ENCODE assay signal across 15 cellular contexts in the genomic region with DNA sequence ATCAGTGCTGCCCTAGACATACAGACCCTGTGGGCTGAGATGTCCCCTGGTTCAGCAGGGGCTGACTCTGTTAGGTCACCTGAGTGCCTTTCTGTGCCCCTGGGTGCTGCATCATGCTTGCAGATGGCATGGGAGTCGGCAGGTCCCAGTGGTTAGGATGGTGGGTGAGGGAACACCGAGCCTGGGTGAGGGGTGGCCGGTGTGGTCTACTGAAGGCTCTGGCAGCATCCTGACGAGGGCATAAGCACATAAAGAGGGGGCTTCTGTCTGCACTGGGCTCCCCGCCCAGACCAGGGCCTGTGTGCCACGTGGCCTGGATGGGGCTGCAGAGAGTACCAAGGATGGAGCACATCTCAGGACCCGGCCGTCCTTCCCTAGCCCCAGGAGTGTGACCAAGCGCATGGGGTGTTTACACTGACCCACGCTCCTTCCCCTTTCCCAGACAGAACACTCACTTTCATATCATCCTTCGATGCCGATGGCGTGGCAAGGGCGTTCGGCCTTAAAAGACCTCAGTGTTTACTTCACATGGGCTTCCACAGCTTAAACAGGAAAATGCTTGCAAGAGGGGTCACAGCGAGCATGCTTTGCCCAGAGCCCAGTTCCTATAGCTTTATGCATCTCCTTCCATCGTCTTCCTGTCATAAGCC.
DNase-seq lines count a peak whose midpoint lies in the region; ATAC-seq, FAIRE-seq and TF ChIP-seq lines count a peak whose summit lies in the region.
"Had no signal": no experiment of that assay in that cellular context is flagged by ENCODE, and none has a peak within 500 bp of the region (broad histone marks: within the 10 kb centered on the region; RNA-seq: fewer than 3 reads in every experiment).

No MANE protein-coding gene starts in this region.

- POLR2A ChIA-PET in H1 (lab: Charles Lee; ENCODE audit: partially characterized antibody) = interaction anchor here (0.7 kb wide), 1 partner anchor 10 kb away, joined by 3 read pairs; no protein-coding TSS in a partner anchor

- ATAC-seq in left cardiac atrium (no peak), aorta (ENCODE audit: low FRiP score) (no peak), HG02759 (IDR thresholded peaks at IDR 0.05; ENCODE audit: unreplicated experiment) (no peak)

- no peak overlapping the region for H4K8ac ChIP-seq in H1 (ENCODE audit: extremely low read depth, insufficient read depth, low read length)

- 0 out of 2 replicates have a peak overlapping the region, but pooled peaks have one; percentile 65 for H2AK5ac ChIP-seq in H1 (ENCODE audit: low read depth, low read length)

- peak overlapping the region; percentile 17; the same call in 1 of the 2 replicates for H2BK12ac ChIP-seq in H1 (ENCODE audit: low read depth, low read length)

- peaks cover 9% of the 10 kb centered on the region for H3K36me3 Mint-ChIP-seq in neural progenitor cell

- peaks cover 81% of the 10 kb centered on the region for H3K4me1 Mint-ChIP-seq in neural progenitor cell

- intact Hi-C loops in left cardiac atrium (cut with DNase I) (no loop called here), aorta (cut with DNase I) (loop anchor here in 1 of 2 donors (5.0 kb wide), 1 partner anchor 38 kb away; no protein-coding TSS in a partner anchor)

- no peaks in the 10 kb centered on the region for H3K36me3 ChIP-seq in right atrium auricular region
- no peaks in the 10 kb centered on the region for H3K36me3 ChIP-seq in H1 (ENCODE audit: control insufficient read depth in 2 of 4, insufficient read depth in 4 of 4, low read length in 3 of 4)
- H3K36me3 ChIP-seq in neural progenitor cell = no peaks in the 10 kb centered on the region
- no peaks in the 10 kb centered on the region for H3K36me3 ChIP-seq in aorta (ENCODE audit: control insufficient read depth in 1 of 2, insufficient read depth in 2 of 2, low read length in 1 of 2)

- H2BK120ac ChIP-seq in H1 (replicated peaks; ENCODE audit: low read depth, low read length) = no peak overlapping the region

- CTCF ChIA-PET in H1 (lab: Charles Lee; ENCODE audit: partially characterized antibody) = interaction anchor here (0.6 to 2.8 kb wide), 5 partner anchors 10 to 283 kb away, joined by 3 to 7 read pairs (median 3); no protein-coding TSS in a partner anchor

- no peak overlapping the region for H3K4me2 ChIP-seq in H1 (ENCODE audit: insufficient read depth in 1 of 2, low read depth in 2 of 2, low read length in 2 of 2)
- H3K4me2 ChIP-seq in neural progenitor cell = no peak overlapping the region

- H4K5ac ChIP-seq in H1 (ENCODE audit: insufficient read length, low read depth, low read length) = no peak overlapping the region

- H3K27ac Mint-ChIP-seq in neural progenitor cell = peak overlapping the region; percentile 85

- no peak overlapping the region for H3K14ac ChIP-seq in H1 (ENCODE audit: insufficient read length)

- H3K9ac ChIP-seq in H1 (replicated peaks in 1 of 4; ENCODE audit: extremely low read depth in 1 of 4, low read depth in 3 of 4, low read length in 3 of 4) = no peak overlapping the region
- H3K9ac ChIP-seq in neural progenitor cell = no peak overlapping the region

- WGBS in H1 (ENCODE audit: extremely low coverage in 1 of 2, insufficient coverage in 1 of 2, insufficient read length in 1 of 2, insufficient replicate concordance in 2 of 2, low coverage in 1 of 2, low lambda C conversion rate in 2 of 2, missing lambda C conversion rate in 1 of 2), 2 experiments = 92% methylated on average over 17 of the region's 17 CpGs; no CpG with 5 or more reads in 1 of the 2 experiments
- WGBS in aorta, 2 donors = 91 to 96% methylated on average over 17 of the region's 17 CpGs

- H3K18ac ChIP-seq in H1 (ENCODE audit: extremely low read depth, low read length) = no peak overlapping the region

- H4K91ac ChIP-seq in H1 (replicated peaks; ENCODE audit: insufficient read length, low read length) = no peak overlapping the region

- no peaks in the 10 kb centered on the region for H3K9me3 Mint-ChIP-seq in neural progenitor cell
- H3K9me3 Mint-ChIP-seq: central memory CD8-positive, alpha-beta T cell; naive thymus-derived CD8-positive, alpha-beta T cell had no signal

- H3K23ac ChIP-seq in H1 (ENCODE audit: insufficient read length) = no peak overlapping the region

- H3K79me2 ChIP-seq in H1 (ENCODE audit: control insufficient read depth in 1 of 2, insufficient read depth in 2 of 2, low read length in 2 of 2) (no peaks in the 10 kb centered on the region), neural progenitor cell (ENCODE audit: low read depth) (no peaks in the 10 kb centered on the region)

- no peaks in the 10 kb centered on the region; the same call in 1 of the 2 replicates for H3K79me1 ChIP-seq in H1 (ENCODE audit: low read depth, low read length)

- H3K23me2 ChIP-seq in H1 (ENCODE audit: low read depth, low read length) = 0 out of 2 replicates have a peak, but pooled peaks cover 1% of the 10 kb centered on the region

- TF ChIP-seq EP300 in H1 (IDR thresholded peaks at IDR 0.05; ENCODE audit: borderline replicate concordance in 1 of 2, low read depth in 2 of 2, low read length in 2 of 2) = no peak

- no peak overlapping the region for H3K4me3 ChIP-seq in right atrium auricular region
- H3K4me3 ChIP-seq in H1 (ENCODE audit: extremely low read depth in 1 of 4, insufficient read depth in 2 of 4, low read depth in 3 of 4, low read length in 4 of 4) = no peak overlapping the region
- H3K4me3 ChIP-seq in neural progenitor cell = no peak overlapping the region
- no peak overlapping the region for H3K4me3 ChIP-seq in aorta (ENCODE audit: low read length in 2 of 2)
- H3K4me3 ChIP-seq: GM12878 had no signal

- H3K27me3 ChIP-seq in right atrium auricular region (no peaks in the 10 kb centered on the region), H1 (replicated peaks in 1 of 4; ENCODE audit: control insufficient read depth in 3 of 4, extremely low read depth in 1 of 4, insufficient read depth in 3 of 4, low read length in 3 of 4) (no peaks in the 10 kb centered on the region), neural progenitor cell (no peaks in the 10 kb centered on the region), aorta (ENCODE audit: control insufficient read depth in 1 of 2, insufficient read depth in 2 of 2, low read length in 1 of 2) (no peaks in the 10 kb centered on the region)

- peaks cover 21% of the 10 kb centered on the region for H3F3A ChIP-seq in neural progenitor cell (ENCODE audit: low read depth)

- no peak overlapping the region for H2BK5ac ChIP-seq in H1 (ENCODE audit: low read depth, low read length)

- H3K27me3 Mint-ChIP-seq in neural progenitor cell (ENCODE audit: insufficient read depth, low read depth) = peaks cover 17% of the 10 kb centered on the region
- H3K27me3 Mint-ChIP-seq: central memory CD8-positive, alpha-beta T cell; naive thymus-derived CD8-positive, alpha-beta T cell had no signal

- H3K9me3 ChIP-seq in right atrium auricular region = no peaks in the 10 kb centered on the region
- no peaks in the 10 kb centered on the region for H3K9me3 ChIP-seq in H1 (ENCODE audit: insufficient read depth in 2 of 2, low read depth in 1 of 2, low read length in 1 of 2)
- no peaks in the 10 kb centered on the region for H3K9me3 ChIP-seq in neural progenitor cell (ENCODE audit: low read depth)
- H3K9me3 ChIP-seq in aorta (ENCODE audit: control insufficient read depth, low read length) = no peaks in the 10 kb centered on the region

- H4K20me1 ChIP-seq in H1 (replicated peaks in 1 of 2; ENCODE audit: control insufficient read depth in 1 of 2, insufficient read depth in 2 of 2, low read length in 2 of 2) (no peaks in the 10 kb centered on the region), neural progenitor cell (ENCODE audit: low read depth) (no peaks in the 10 kb centered on the region)

- H3K27ac ChIP-seq in right atrium auricular region (peak overlapping the region; percentile 65 to 88), H1 (ENCODE audit: low read depth, low read length) (no peak overlapping the region), neural progenitor cell (no peak overlapping the region), aorta (ENCODE audit: low read depth in 1 of 2, low read length in 2 of 2) (peak overlapping the region in 1 of 2 donors; percentile 81)

- peaks cover 0 to 71% of the 10 kb centered on the region in 2 donors for H3K4me1 ChIP-seq in right atrium auricular region
- H3K4me1 ChIP-seq in H1 (replicated peaks in 1 of 4; ENCODE audit: control insufficient read depth in 3 of 4, insufficient read depth in 4 of 4, low read length in 3 of 4) = peaks cover 2 to 24% (median 14%) of the 10 kb centered on the region in 4 experiments
- peaks cover 32% of the 10 kb centered on the region for H3K4me1 ChIP-seq in neural progenitor cell
- peaks cover 4 to 5% of the 10 kb centered on the region in 2 donors for H3K4me1 ChIP-seq in aorta (ENCODE audit: control insufficient read depth in 1 of 2, insufficient read depth in 2 of 2, low read length in 2 of 2)

- TF ChIP-seq CTCF in right atrium auricular region (IDR thresholded peaks at IDR 0.05) (no peak), H1 (IDR thresholded peaks at IDR 0.05; ENCODE audit: control extremely low read depth in 1 of 3, insufficient read depth in 1 of 3, low read depth in 1 of 3, low read length in 3 of 3) (no peak), neural progenitor cell (IDR thresholded peaks at IDR 0.05) (no peak)

- FAIRE-seq in H1 (lab: Jason Lieb, UNC) = no peak
- FAIRE-seq: GM12878, H54, small intestine had no signal

- TF ChIP-seq POLR2A in H1 (IDR thresholded peaks at IDR 0.05; ENCODE audit: control extremely low read depth in 1 of 2, low read depth in 2 of 2, low read length in 2 of 2) = no peak

- no peak overlapping the region for H2AFZ ChIP-seq in H1 (ENCODE audit: low read length)
- no peak overlapping the region for H2AFZ ChIP-seq in neural progenitor cell (replicated peaks)

- DNase-seq in right atrium auricular region (ENCODE audit: low spot score) = no peak
- no peak for DNase-seq in left cardiac atrium
- DNase-seq in H1 (ENCODE audit: low read depth in 1 of 2, low spot score in 2 of 2) = no peak
- DNase-seq in neural progenitor cell (ENCODE audit: low spot score) = no peak
- peak; percentile 62 to 70 for DNase-seq in aorta
- no peak for DNase-seq in stimulated activated CD4-positive, alpha-beta T cell treated with anti-CD3 and anti-CD28 coated beads, Interleukin-4, amount 100 ng/mL, for 24 hours
- DNase-seq in SW480 (ENCODE audit: low spot score) = no peak
- DNase-seq: activated CD4-positive, alpha-beta T cell treated with anti-CD3 and anti-CD28 coated beads for 1 hour; naive thymus-derived CD8-positive, alpha-beta T cell; NCI-H2107; small intestine had no signal

- TF ChIP-seq RAD21 in H1 (IDR thresholded peaks at IDR 0.05 in 1 of 2, conservative IDR thresholded peaks at IDR 0.05 in 1 of 2; ENCODE audit: low read depth in 2 of 2, low read length in 2 of 2) = no peak

- H2BK15ac ChIP-seq in H1 (ENCODE audit: low read length) = no peak overlapping the region

- no peak overlapping the region for H3K4ac ChIP-seq in H1 (replicated peaks; ENCODE audit: insufficient read length, low read depth, low read length)

- no peak overlapping the region for H2BK20ac ChIP-seq in H1 (ENCODE audit: low read length)

- no peak overlapping the region for H3K56ac ChIP-seq in H1 (replicated peaks; ENCODE audit: insufficient read length, low read depth, low read length)

- no peak overlapping the region for H3K4me3 Mint-ChIP-seq in neural progenitor cell
- H3K4me3 Mint-ChIP-seq: central memory CD8-positive, alpha-beta T cell had no signal

TF ChIP-seq in H1, 55 proteins besides CTCF, POLR2A, EP300 and RAD21 (continues in another document):
- TF ChIP-seq SP4 (IDR thresholded peaks at IDR 0.05; ENCODE audit: low read length) = no peak
- no peak for TF ChIP-seq BRCA1 (IDR thresholded peaks at IDR 0.05; ENCODE audit: low read depth, low read length)

Comparison
In these comparisons a context has a peak if more than half of its experiments do, and no peak if none do; other contexts are left out.
1. DNase-seq: peak in aorta (2 of 2); none in right atrium auricular region (single experiment), left cardiac atrium (single experiment), H1 (0 of 2), neural progenitor cell (single experiment), stimulated activated CD4-positive, alpha-beta T cell treated with anti-CD3 and anti-CD28 coated beads, Interleukin-4, amount 100 ng/mL, for 24 hours (single experiment) and SW480 (single experiment).
2. H3K27ac ChIP-seq: peak in right atrium auricular region (2 of 2); none in H1 (single experiment) and neural progenitor cell (single experiment).